In the genomic region with DNA sequence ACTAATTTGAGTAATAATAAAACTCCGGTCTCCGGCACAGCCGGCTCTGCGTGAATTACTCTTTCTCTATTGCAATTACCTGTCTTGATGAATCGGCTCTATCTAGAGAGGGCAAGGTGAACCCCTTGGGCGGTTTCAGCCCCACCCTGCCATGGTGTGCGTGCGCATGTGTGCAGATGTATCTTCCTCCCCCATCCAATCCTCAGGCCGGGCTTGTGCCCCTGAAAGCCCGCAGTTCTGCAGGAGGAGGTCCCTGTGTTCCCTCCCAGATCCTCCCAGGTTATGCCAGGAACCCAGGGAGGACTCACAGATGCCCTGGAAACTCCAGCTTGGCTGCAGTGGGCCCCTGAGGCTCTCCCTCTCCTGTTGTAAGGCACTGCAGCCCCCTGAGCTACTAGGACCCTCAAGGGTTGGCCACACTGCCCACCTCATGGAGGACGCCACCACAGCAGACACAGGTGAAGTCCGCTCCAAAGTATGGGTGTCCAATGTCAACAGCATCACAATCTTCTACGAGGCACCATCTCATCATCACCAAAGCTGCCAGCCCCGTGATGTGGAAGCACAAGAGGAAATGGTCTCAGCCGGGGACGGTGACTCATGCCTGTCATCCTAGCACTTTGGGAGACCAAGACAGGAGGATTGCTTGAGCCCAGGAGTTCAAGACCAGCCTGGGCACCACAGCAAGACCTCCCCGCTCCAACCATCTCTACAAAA, we compare ENCODE assay signal across 13 cellular contexts. TPM values are rescaled to one million over a fixed set of nuclear protein-coding genes. Genes with fewer than 3 reads are reported as not detected.
A peak's percentile ranks its signal among the peaks of the same experiment; 100 is the strongest.
DNase-seq lines count a peak whose midpoint lies in the region; ATAC-seq, FAIRE-seq and TF ChIP-seq lines count a peak whose summit lies in the region.
"Had no signal": no experiment of that assay in that cellular context is flagged by ENCODE, and none has a peak within 500 bp of the region (broad histone marks: within the 10 kb centered on the region; RNA-seq: fewer than 3 reads in every experiment).

No MANE protein-coding gene starts in this region.

- H2AFZ ChIP-seq in H1 (ENCODE audit: low read length), result peak overlapping the region; percentile 7; the same call in 1 of the 2 replicates

- no peaks in the 10 kb centered on the region for H3K23me2 ChIP-seq in H1 (ENCODE audit: low read depth, low read length)

- TF ChIP-seq CTCF in MCF 10A (IDR thresholded peaks at IDR 0.05; ENCODE audit: unreplicated experiment) (no peak), breast epithelium (IDR thresholded peaks at IDR 0.05) (no peak), H1 (IDR thresholded peaks at IDR 0.05; ENCODE audit: control extremely low read depth in 1 of 3, insufficient read depth in 1 of 3, low read depth in 1 of 3, low read length in 3 of 3) (no peak)

- no peak overlapping the region for H3K4me3 Mint-ChIP-seq in MCF 10A (ENCODE audit: unreplicated experiment)
- H3K4me3 Mint-ChIP-seq in T-cell, result no peak overlapping the region
- no peak overlapping the region for H3K4me3 Mint-ChIP-seq in naive thymus-derived CD4-positive, alpha-beta T cell

- H3K36me3 ChIP-seq in breast epithelium (no peaks in the 10 kb centered on the region), H1 (ENCODE audit: control insufficient read depth in 2 of 4, insufficient read depth in 4 of 4, low read length in 3 of 4) (no peaks in the 10 kb centered on the region)
- H3K36me3 ChIP-seq in naive thymus-derived CD4-positive, alpha-beta T cell (ENCODE audit: control insufficient read depth in 2 of 3, insufficient read depth in 3 of 3, low read length in 3 of 3), result no peaks in the 10 kb centered on the region

- H3K9me3 ChIP-seq in breast epithelium, result peaks cover 0 to 4% of the 10 kb centered on the region in 2 donors
- no peaks in the 10 kb centered on the region for H3K9me3 ChIP-seq in H1 (ENCODE audit: insufficient read depth in 2 of 2, low read depth in 1 of 2, low read length in 1 of 2)
- peaks cover 0 to 7% (median 0%) of the 10 kb centered on the region in 3 experiments for H3K9me3 ChIP-seq in naive thymus-derived CD4-positive, alpha-beta T cell (ENCODE audit: control insufficient read depth in 2 of 3, low read length in 3 of 3)

- 74% methylated on average over 17 of the region's 17 CpGs; no CpG with 5 or more reads in 1 of the 2 experiments for WGBS in H1 (ENCODE audit: extremely low coverage in 1 of 2, insufficient coverage in 1 of 2, insufficient read length in 1 of 2, insufficient replicate concordance in 2 of 2, low coverage in 1 of 2, low lambda C conversion rate in 2 of 2, missing lambda C conversion rate in 1 of 2), 2 experiments

- no peak overlapping the region for H3K14ac ChIP-seq in H1 (ENCODE audit: insufficient read length)

- peak overlapping the region; percentile 31 to 48; a peak in 3 of 4 replicates for H3K4me2 ChIP-seq in H1 (ENCODE audit: insufficient read depth in 1 of 2, low read depth in 2 of 2, low read length in 2 of 2)

- peaks cover 0 to 2% of the 10 kb centered on the region in 2 experiments for H4K20me1 ChIP-seq in H1 (replicated peaks in 1 of 2; ENCODE audit: control insufficient read depth in 1 of 2, insufficient read depth in 2 of 2, low read length in 2 of 2)

- intact Hi-C loops in MCF 10A (cut with micrococcal nuclease) (no loop called here), breast epithelium (cut with DNase I; ENCODE audit: low total_unique reads) (no loop called here)
- intact Hi-C loops in naive thymus-derived CD4-positive, alpha-beta T cell (cut with micrococcal nuclease), result no loop called here

- no TSS peak for BruUV-seq in MCF 10A (replicated peaks; lab: Mats Ljungman, UMichigan)

- H2BK120ac ChIP-seq in H1 (replicated peaks; ENCODE audit: low read depth, low read length), result no peak overlapping the region

- no peak for TF ChIP-seq POLR2A in breast epithelium (IDR thresholded peaks at IDR 0.05)
- no peak for TF ChIP-seq POLR2A in H1 (IDR thresholded peaks at IDR 0.05; ENCODE audit: control extremely low read depth in 1 of 2, low read depth in 2 of 2, low read length in 2 of 2)

- 0 out of 2 replicates have a peak overlapping the region, but pooled peaks have one; percentile 4 for H4K8ac ChIP-seq in H1 (ENCODE audit: extremely low read depth, insufficient read depth, low read length)

- H3K27ac ChIP-seq in breast epithelium (no peak overlapping the region), H1 (ENCODE audit: low read depth, low read length) (no peak overlapping the region)
- H3K27ac ChIP-seq in naive thymus-derived CD4-positive, alpha-beta T cell (ENCODE audit: low read depth, low read length), result no peak overlapping the region

- H4K5ac ChIP-seq in H1 (ENCODE audit: insufficient read length, low read depth, low read length), result peak overlapping the region; percentile 33

- DNase-seq in MCF 10A (ENCODE audit: unreplicated experiment) (peak; percentile 54), breast epithelium (ENCODE audit: low spot score in 2 of 2) (no peak), NCI-H69 (lab: John Stamatoyannopoulos, UW) (peak; percentile 82), H1 (ENCODE audit: low read depth in 1 of 2, low spot score in 2 of 2) (peak in 1 of 2 experiments; percentile 57), NCI-H526 treated with DMSO at 0.1 percent for 48 hours (lab: John Stamatoyannopoulos, UW) (no peak), T-cell (no peak)
- DNase-seq in NK-92 treated with Interleukin-12 subunit alpha and Interleukin-12 subunit beta, amount 100 ng/mL, for 24 hours (lab: John Stamatoyannopoulos, UW), result no peak
- no peak for DNase-seq in naive thymus-derived CD4-positive, alpha-beta T cell
- DNase-seq: activated T-cell treated with anti-CD3 and anti-CD28 coated beads for 4 hours, NCI-H2171 had no signal

- peaks cover 21% of the 10 kb centered on the region for H3K4me1 Mint-ChIP-seq in MCF 10A (ENCODE audit: insufficient read depth, unreplicated experiment)
- no peaks in the 10 kb centered on the region for H3K4me1 Mint-ChIP-seq in T-cell
- H3K4me1 Mint-ChIP-seq in naive thymus-derived CD4-positive, alpha-beta T cell, result no peaks in the 10 kb centered on the region

- H3K79me2 ChIP-seq in H1 (ENCODE audit: control insufficient read depth in 1 of 2, insufficient read depth in 2 of 2, low read length in 2 of 2), result no peaks in the 10 kb centered on the region

- no peak for TF ChIP-seq EP300 in H1 (IDR thresholded peaks at IDR 0.05; ENCODE audit: borderline replicate concordance in 1 of 2, low read depth in 2 of 2, low read length in 2 of 2)

- H3K56ac ChIP-seq in H1 (replicated peaks; ENCODE audit: insufficient read length, low read depth, low read length), result no peak overlapping the region

- no peak for ATAC-seq in T-cell (replicated peaks in 1 of 4)
- ATAC-seq in naive thymus-derived CD4-positive, alpha-beta T cell, result no peak

- CTCF ChIA-PET in MCF 10A (lab: Yijun Ruan, JAX) (interaction anchor here (0.6 to 0.8 kb wide), 2 partner anchors 9 to 139 kb away, joined by 3 to 4 read pairs; no protein-coding TSS in a partner anchor), H1 (lab: Charles Lee; ENCODE audit: partially characterized antibody) (interaction anchor here (0.6 to 1.6 kb wide), 5 partner anchors 9 to 365 kb away, joined by 3 to 5 read pairs (median 4); no protein-coding TSS in a partner anchor), T-cell (lab: Charles Lee) (no interaction called here)
- CTCF ChIA-PET in naive thymus-derived CD4-positive, alpha-beta T cell (lab: Charles Lee), result interaction anchor here (1.1 kb wide), 1 partner anchor 8 kb away, joined by 4 read pairs; no protein-coding TSS in a partner anchor

- no peak overlapping the region; a peak in 2 of 7 replicates for H3K9ac ChIP-seq in H1 (replicated peaks in 1 of 4; ENCODE audit: extremely low read depth in 1 of 4, low read depth in 3 of 4, low read length in 3 of 4)

- H3K4me3 ChIP-seq in breast epithelium, result no peak overlapping the region
- no peak overlapping the region; a peak in 1 of 8 replicates for H3K4me3 ChIP-seq in H1 (ENCODE audit: extremely low read depth in 1 of 4, insufficient read depth in 2 of 4, low read depth in 3 of 4, low read length in 4 of 4)
- no peak overlapping the region for H3K4me3 ChIP-seq in naive thymus-derived CD4-positive, alpha-beta T cell (ENCODE audit: low read length)

- POLR2A ChIA-PET in MCF 10A (lab: Yijun Ruan, JAX) (no interaction called here), H1 (lab: Charles Lee; ENCODE audit: partially characterized antibody) (interaction anchor here (1.3 kb wide), 1 partner anchor 9 kb away, joined by 4 read pairs; no protein-coding TSS in a partner anchor), T-cell (lab: Charles Lee) (interaction anchor here in 1 of 2 donors (0.6 kb wide), 1 partner anchor 409 kb away, joined by 3 read pairs; no protein-coding TSS in a partner anchor)
- POLR2A ChIA-PET in naive thymus-derived CD4-positive, alpha-beta T cell (lab: Charles Lee), result no interaction called here

- H3K4ac ChIP-seq in H1 (replicated peaks; ENCODE audit: insufficient read length, low read depth, low read length), result no peak overlapping the region

- no peak overlapping the region for H2AK5ac ChIP-seq in H1 (ENCODE audit: low read depth, low read length)

- no peaks in the 10 kb centered on the region for H3K79me1 ChIP-seq in H1 (ENCODE audit: low read depth, low read length)

- TF ChIP-seq RAD21 in H1 (IDR thresholded peaks at IDR 0.05 in 1 of 2, conservative IDR thresholded peaks at IDR 0.05 in 1 of 2; ENCODE audit: low read depth in 2 of 2, low read length in 2 of 2), result no peak

- H3K4me1 ChIP-seq in breast epithelium (no peaks in the 10 kb centered on the region), H1 (replicated peaks in 1 of 4; ENCODE audit: control insufficient read depth in 3 of 4, insufficient read depth in 4 of 4, low read length in 3 of 4) (peaks cover 0 to 10% (median 8%) of the 10 kb centered on the region in 4 experiments; a peak in 4 of 7 replicates)
- no peaks in the 10 kb centered on the region for H3K4me1 ChIP-seq in naive thymus-derived CD4-positive, alpha-beta T cell (ENCODE audit: control insufficient read depth in 2 of 2, insufficient read depth in 2 of 2, low read length in 2 of 2)

- H3K18ac ChIP-seq in H1 (ENCODE audit: extremely low read depth, low read length), result peak overlapping the region; percentile 83

- no peaks in the 10 kb centered on the region for H3K27me3 ChIP-seq in breast epithelium
- H3K27me3 ChIP-seq in H1 (replicated peaks in 1 of 4; ENCODE audit: control insufficient read depth in 3 of 4, extremely low read depth in 1 of 4, insufficient read depth in 3 of 4, low read length in 3 of 4), result no peaks in the 10 kb centered on the region
- H3K27me3 ChIP-seq in naive thymus-derived CD4-positive, alpha-beta T cell (ENCODE audit: control insufficient read depth in 2 of 2, insufficient read depth in 2 of 2, low read length in 2 of 2), result no peaks in the 10 kb centered on the region

- no peak overlapping the region for H4K91ac ChIP-seq in H1 (replicated peaks; ENCODE audit: insufficient read length, low read length)

- FAIRE-seq in H1 (lab: Jason Lieb, UNC), result no peak

- H2BK12ac ChIP-seq in H1 (ENCODE audit: low read depth, low read length), result no peak overlapping the region; the same call in 1 of the 2 replicates

- H3K9me3 Mint-ChIP-seq in MCF 10A (ENCODE audit: unreplicated experiment) (peaks cover 3% of the 10 kb centered on the region), T-cell (peaks cover 0 to 4% (median 0%) of the 10 kb centered on the region in 3 donors)
- H3K9me3 Mint-ChIP-seq in naive thymus-derived CD4-positive, alpha-beta T cell, result peaks cover 0 to 6% (median 3%) of the 10 kb centered on the region in 11 donors

- peak overlapping the region; percentile 47 for H2BK5ac ChIP-seq in H1 (ENCODE audit: low read depth, low read length)

- H3K27me3 Mint-ChIP-seq in MCF 10A (ENCODE audit: insufficient read depth, unreplicated experiment) (no peaks in the 10 kb centered on the region), T-cell (no peaks in the 10 kb centered on the region)
- peaks cover 0 to 3% (median 0%) of the 10 kb centered on the region in 5 donors for H3K27me3 Mint-ChIP-seq in naive thymus-derived CD4-positive, alpha-beta T cell

- H2BK20ac ChIP-seq in H1 (ENCODE audit: low read length), result peak overlapping the region; percentile 90; the same call in 1 of the 2 replicates

- H3K36me3 Mint-ChIP-seq in MCF 10A (ENCODE audit: insufficient read depth, unreplicated experiment), result no peaks in the 10 kb centered on the region
- no peaks in the 10 kb centered on the region for H3K36me3 Mint-ChIP-seq in T-cell
- H3K36me3 Mint-ChIP-seq in naive thymus-derived CD4-positive, alpha-beta T cell, result peaks cover 0 to 4% (median 0%) of the 10 kb centered on the region in 5 donors

- peak overlapping the region; percentile 92; the same call in 1 of the 2 replicates for H2BK15ac ChIP-seq in H1 (ENCODE audit: low read length)

- no peak overlapping the region for H3K23ac ChIP-seq in H1 (ENCODE audit: insufficient read length)

- no peak overlapping the region for H3K27ac Mint-ChIP-seq in MCF 10A (ENCODE audit: low read depth, unreplicated experiment)
- H3K27ac Mint-ChIP-seq in T-cell, result no peak overlapping the region
- H3K27ac Mint-ChIP-seq in naive thymus-derived CD4-positive, alpha-beta T cell, result no peak overlapping the region

RNA-seq across cellular contexts. Expression of a gene that starts 48.5 kb away (rescaled TPM):
- total RNA-seq in MCF 10A (2022) (not detected in 2 replicates), breast epithelium (not detected), T-cell (not detected)
- total RNA-seq in H1 (2021; fragmentation: NEBNext Ultra II Directional; extraction: Animal tissue kit (Norgen Biotek cat#: 25700)), result 0.44 TPM in 1 of 2 replicates, not detected in the other
- polyA plus RNA-seq in H1 (2011; rRNA removed), result 0.18 and 0.20 TPM in 2 replicates
- polyA plus RNA-seq in H1 (2011; cell fraction: cytosol; rRNA removed), result 0.28 TPM
- polyA plus RNA-seq in H1 (2011; cell fraction: nucleus; rRNA removed), result not detected
- polyA plus RNA-seq in H1 (2012, experiment 1 of 2), result 0.67 TPM in 1 of 4 replicates, not detected in the others
- polyA plus RNA-seq in H1 (2012, experiment 2 of 2), result not detected
- 0.10 TPM for polyA plus RNA-seq in H1 (2013, experiment 1 of 2)
- 0.22 TPM for polyA plus RNA-seq in H1 (2013, experiment 2 of 2)
- not detected in 2 replicates for polyA minus RNA-seq in H1 (2011; rRNA and poly(A)+ RNA removed)
- not detected for polyA minus RNA-seq in H1 (2011; cell fraction: cytosol; rRNA and poly(A)+ RNA removed)
- polyA minus RNA-seq in H1 (2011; cell fraction: nucleus; rRNA and poly(A)+ RNA removed), result not detected
- total RNA-seq in naive thymus-derived CD4-positive, alpha-beta T cell, result not detected
- polyA plus RNA-seq in naive thymus-derived CD4-positive, alpha-beta T cell, result not detected
- total RNA-seq: lower leg skin, omental fat pad, ureter had no signal

Comparison
In these comparisons a context has a peak if more than half of its experiments do, and no peak if none do; other contexts are left out.
1. DNase-seq: peak in MCF 10A (single experiment) and NCI-H69 (single experiment); none in breast epithelium (0 of 2), NK-92 treated with Interleukin-12 subunit alpha and Interleukin-12 subunit beta, amount 100 ng/mL, for 24 hours (single experiment), NCI-H526 treated with DMSO at 0.1 percent for 48 hours (single experiment), T-cell (0 of 34) and naive thymus-derived CD4-positive, alpha-beta T cell (0 of 9).
2. CTCF ChIA-PET loops: an anchor here in MCF 10A (0.6 to 0.8 kb wide), H1 (0.6 to 1.6 kb wide) and naive thymus-derived CD4-positive, alpha-beta T cell (1.1 kb wide); none called in T-cell.